20 cellular contexts compared by ENCODE assay signal in the genomic region with DNA sequence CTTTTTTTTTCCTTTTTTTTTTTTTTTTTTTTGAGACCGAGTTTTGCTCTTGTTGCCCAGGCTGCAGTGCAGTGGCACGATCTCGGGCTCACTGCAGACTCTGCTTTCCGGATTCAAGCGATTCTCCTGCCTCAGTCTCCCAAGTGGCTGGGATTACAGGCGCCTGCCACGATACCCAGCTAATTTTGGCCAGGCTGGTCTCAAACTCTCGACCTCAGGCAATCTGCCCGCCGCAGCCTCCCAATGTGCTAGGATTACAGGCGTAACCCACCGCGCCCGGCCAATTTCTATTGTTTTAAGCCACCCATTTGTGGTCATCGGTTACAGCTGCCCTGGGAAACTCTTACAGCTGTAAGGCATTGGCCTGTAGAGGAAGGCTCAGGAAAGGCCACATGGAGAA.
DNase-seq lines count a peak whose midpoint lies in the region; ATAC-seq and TF ChIP-seq lines count a peak whose summit lies in the region.
"Had no signal": no experiment of that assay in that cellular context is flagged by ENCODE, and none has a peak within 500 bp of the region (broad histone marks: within the 10 kb centered on the region; RNA-seq: fewer than 3 reads in every experiment).

No MANE protein-coding gene starts in this region.

- H3K4me2 ChIP-seq in PC-3 (ENCODE audit: low read length) (no peak overlapping the region), neural progenitor cell (no peak overlapping the region)
- H3K4me2 ChIP-seq: A549; BLaER1 treated with 17β-estradiol and CSF1 and Interleukin-3, amounts not matched to agents 10 nM and 100 nM had no signal

- no peak for ATAC-seq in Right ventricle myocardium superior (ENCODE audit: poor library complexity)
- ATAC-seq in right cardiac atrium = no peak
- ATAC-seq in PC-3 = no peak
- ATAC-seq in lower lobe of right lung = no peak
- ATAC-seq in GM21390 (IDR thresholded peaks at IDR 0.05; ENCODE audit: unreplicated experiment) = no peak
- ATAC-seq: A549; CD8-positive, alpha-beta T cell had no signal

- DNase-seq in Right ventricle myocardium superior (peak; percentile 29), right cardiac atrium (no peak), PC-3 (no peak), UCSD-AML1 (lab: John Stamatoyannopoulos, UW; ENCODE audit: unreplicated experiment) (peak; percentile 2), lower lobe of right lung (peak; percentile 22), neural progenitor cell (ENCODE audit: low spot score) (no peak)
- no peak for DNase-seq in stimulated activated CD4-positive, alpha-beta T cell treated with anti-CD3 and anti-CD28 coated beads, Interleukin-4, amount 100 ng/mL, for 4 hours
- DNase-seq: AML-193; Caco-2; Calu3; CD4-positive, alpha-beta T cell; CD8-positive, alpha-beta T cell; DMS79 treated with DMSO at 0.1 percent for 48 hours; GF-D8 had no signal

- H4K20me1 ChIP-seq in PC-3 (ENCODE audit: low read length) (no peaks in the 10 kb centered on the region), neural progenitor cell (ENCODE audit: low read depth) (no peaks in the 10 kb centered on the region)
- H4K20me1 ChIP-seq: BLaER1 treated with 17β-estradiol and CSF1 and Interleukin-3, amounts not matched to agents 10 nM and 100 nM had no signal

- TF ChIP-seq CTCF in PC-3 (conservative IDR thresholded peaks at IDR 0.05; ENCODE audit: low read depth, low read length) = no peak
- TF ChIP-seq CTCF in lower lobe of right lung (IDR thresholded peaks at IDR 0.05) = no peak
- TF ChIP-seq CTCF in neural progenitor cell (IDR thresholded peaks at IDR 0.05) = no peak

- no peaks in the 10 kb centered on the region for H3K27me3 Mint-ChIP-seq in neural progenitor cell (ENCODE audit: insufficient read depth, low read depth)
- H3K27me3 Mint-ChIP-seq: B cell; CD4-positive, alpha-beta T cell had no signal

- H3K4me3 ChIP-seq in right cardiac atrium (ENCODE audit: low read length) (no peak overlapping the region), PC-3 (ENCODE audit: low read length) (no peak overlapping the region), lower lobe of right lung (no peak overlapping the region), neural progenitor cell (no peak overlapping the region)
- H3K4me3 ChIP-seq: A549; BLaER1 treated with 17β-estradiol and CSF1 and Interleukin-3, amounts not matched to agents 10 nM and 100 nM had no signal

- H3K36me3 ChIP-seq in PC-3 (ENCODE audit: low read depth, low read length) (no peaks in the 10 kb centered on the region), lower lobe of right lung (no peaks in the 10 kb centered on the region), neural progenitor cell (no peaks in the 10 kb centered on the region)
- H3K36me3 ChIP-seq: BLaER1 treated with 17β-estradiol and CSF1 and Interleukin-3, amounts not matched to agents 10 nM and 100 nM had no signal

- no peak overlapping the region for H3K27ac ChIP-seq in right cardiac atrium (ENCODE audit: low read length)
- H3K27ac ChIP-seq in PC-3 (ENCODE audit: low read length) = 0 out of 2 replicates have a peak overlapping the region, but pooled peaks have one; percentile 95
- H3K27ac ChIP-seq in lower lobe of right lung = no peak overlapping the region
- H3K27ac ChIP-seq in neural progenitor cell = no peak overlapping the region
- H3K27ac ChIP-seq: 22Rv1; A549; BLaER1 treated with 17β-estradiol and CSF1 and Interleukin-3, amounts not matched to agents 10 nM and 100 nM; C4-2B had no signal

- CTCF ChIA-PET in PC-3 (lab: Charles Lee) = no interaction called here

- no peaks in the 10 kb centered on the region for H3K9me2 ChIP-seq in PC-3 (replicated peaks; ENCODE audit: low read length)

- POLR2A ChIA-PET in PC-3 (lab: Charles Lee; ENCODE audit: unreplicated experiment) = no interaction called here

- H3K79me2 ChIP-seq in PC-3 (ENCODE audit: low read length) = no peaks in the 10 kb centered on the region
- no peaks in the 10 kb centered on the region for H3K79me2 ChIP-seq in neural progenitor cell (ENCODE audit: low read depth)

- H3F3A ChIP-seq in PC-3 (ENCODE audit: low read length, unreplicated experiment) = peaks cover 3% of the 10 kb centered on the region
- no peaks in the 10 kb centered on the region for H3F3A ChIP-seq in neural progenitor cell (ENCODE audit: low read depth)

- H3K4me1 ChIP-seq in right cardiac atrium (ENCODE audit: control insufficient read depth, insufficient read depth, low read length) = no peaks in the 10 kb centered on the region
- H3K4me1 ChIP-seq in PC-3 (ENCODE audit: insufficient read depth, low read length) = peaks cover 21% of the 10 kb centered on the region; the same call in 1 of the 2 replicates
- H3K4me1 ChIP-seq in lower lobe of right lung = no peaks in the 10 kb centered on the region
- H3K4me1 ChIP-seq in neural progenitor cell = no peaks in the 10 kb centered on the region
- H3K4me1 ChIP-seq: A549, Caco-2 had no signal

- H3K9me3 Mint-ChIP-seq in neural progenitor cell = no peaks in the 10 kb centered on the region

- H3K36me3 Mint-ChIP-seq in neural progenitor cell = no peaks in the 10 kb centered on the region
- H3K36me3 Mint-ChIP-seq: CD8-positive, alpha-beta T cell had no signal

- no peak overlapping the region for H2AFZ ChIP-seq in PC-3 (ENCODE audit: low read length)
- no peak overlapping the region for H2AFZ ChIP-seq in neural progenitor cell (replicated peaks)

- BruUV-seq in PC-3 (replicated peaks; lab: Mats Ljungman, UMichigan) = no TSS peak

- H3K27me3 ChIP-seq in right cardiac atrium (ENCODE audit: control insufficient read depth, insufficient read depth) (no peaks in the 10 kb centered on the region), PC-3 (ENCODE audit: low read length) (no peaks in the 10 kb centered on the region), lower lobe of right lung (ENCODE audit: low read depth) (no peaks in the 10 kb centered on the region), neural progenitor cell (no peaks in the 10 kb centered on the region)
- H3K27me3 ChIP-seq: BLaER1 treated with 17β-estradiol and CSF1 and Interleukin-3, amounts not matched to agents 10 nM and 100 nM had no signal

- H3K9me3 ChIP-seq in right cardiac atrium (ENCODE audit: control insufficient read depth, low read length) = no peaks in the 10 kb centered on the region
- no peaks in the 10 kb centered on the region for H3K9me3 ChIP-seq in PC-3 (ENCODE audit: low read length)
- no peaks in the 10 kb centered on the region for H3K9me3 ChIP-seq in lower lobe of right lung
- H3K9me3 ChIP-seq in neural progenitor cell (ENCODE audit: low read depth) = no peaks in the 10 kb centered on the region
- H3K9me3 ChIP-seq: A549; BLaER1 treated with 17β-estradiol and CSF1 and Interleukin-3, amounts not matched to agents 10 nM and 100 nM; Caco-2 had no signal

- no peak overlapping the region for H3K27ac Mint-ChIP-seq in neural progenitor cell
- H3K27ac Mint-ChIP-seq: B cell; CD4-positive, alpha-beta T cell; CD8-positive, alpha-beta T cell had no signal

- H3K4me3 Mint-ChIP-seq in neural progenitor cell = no peak overlapping the region
- H3K4me3 Mint-ChIP-seq: B cell; CD4-positive, alpha-beta T cell; CD8-positive, alpha-beta T cell had no signal

- H3K9ac ChIP-seq in PC-3 (ENCODE audit: low read length) (no peak overlapping the region), neural progenitor cell (no peak overlapping the region)
- H3K9ac ChIP-seq: BLaER1 treated with 17β-estradiol and CSF1 and Interleukin-3, amounts not matched to agents 10 nM and 100 nM had no signal

- WGBS in right cardiac atrium = 89% methylated on average over 15 of the region's 15 CpGs

- no peaks in the 10 kb centered on the region for H3K4me1 Mint-ChIP-seq in neural progenitor cell
- H3K4me1 Mint-ChIP-seq: B cell had no signal

- intact Hi-C loops in Right ventricle myocardium superior (cut with DNase I) = no loop called here
- intact Hi-C loops in right cardiac atrium (cut with DNase I) = no loop called here
- intact Hi-C loops in PC-3 (cut with micrococcal nuclease) = no loop called here
- intact Hi-C loops in lower lobe of right lung (cut with DNase I) = no loop called here

Comparison
In these comparisons a context has a peak if more than half of its experiments do, and no peak if none do; other contexts are left out.
1. DNase-seq: peak in Right ventricle myocardium superior (single experiment), UCSD-AML1 (single experiment) and lower lobe of right lung (single experiment); none in right cardiac atrium (0 of 3), PC-3 (single experiment), stimulated activated CD4-positive, alpha-beta T cell treated with anti-CD3 and anti-CD28 coated beads, Interleukin-4, amount 100 ng/mL, for 4 hours (0 of 2) and neural progenitor cell (single experiment).